In the genomic region with DNA sequence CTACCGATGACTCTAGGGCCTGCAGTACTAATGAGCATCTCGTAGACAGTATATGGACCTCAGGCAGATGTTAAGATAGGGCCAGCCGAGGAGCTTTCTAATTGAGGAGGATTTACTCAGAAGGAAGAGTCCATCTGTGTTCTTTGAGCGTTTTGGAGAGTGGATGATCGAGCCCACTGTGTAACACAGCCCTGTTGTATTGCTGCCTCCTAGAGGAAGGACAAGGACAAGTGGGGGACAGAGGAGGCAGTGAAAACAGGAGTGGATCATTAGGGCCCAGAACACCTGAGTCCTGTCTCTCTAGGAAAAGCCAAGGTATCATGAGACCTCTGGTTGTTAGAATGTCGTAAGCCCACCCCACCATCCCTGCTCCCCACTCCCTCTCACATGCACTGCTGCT, we compare ENCODE assay signal across 2 cellular contexts.
TF ChIP-seq lines count a peak whose summit lies in the region.

No MANE protein-coding gene starts in this region.

TF ChIP-seq in HEK293, 187 proteins besides CTCF, POLR2A, EP300 and RAD21 (continued from another document):
- TF ChIP-seq, protein P1, sequence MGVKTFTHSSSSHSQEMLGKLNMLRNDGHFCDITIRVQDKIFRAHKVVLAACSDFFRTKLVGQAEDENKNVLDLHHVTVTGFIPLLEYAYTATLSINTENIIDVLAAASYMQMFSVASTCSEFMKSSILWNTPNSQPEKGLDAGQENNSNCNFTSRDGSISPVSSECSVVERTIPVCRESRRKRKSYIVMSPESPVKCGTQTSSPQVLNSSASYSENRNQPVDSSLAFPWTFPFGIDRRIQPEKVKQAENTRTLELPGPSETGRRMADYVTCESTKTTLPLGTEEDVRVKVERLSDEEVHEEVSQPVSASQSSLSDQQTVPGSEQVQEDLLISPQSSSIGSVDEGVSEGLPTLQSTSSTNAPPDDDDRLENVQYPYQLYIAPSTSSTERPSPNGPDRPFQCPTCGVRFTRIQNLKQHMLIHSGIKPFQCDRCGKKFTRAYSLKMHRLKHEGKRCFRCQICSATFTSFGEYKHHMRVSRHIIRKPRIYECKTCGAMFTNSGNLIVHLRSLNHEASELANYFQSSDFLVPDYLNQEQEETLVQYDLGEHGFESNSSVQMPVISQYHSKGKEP (tag by site-specific recombination; IDR thresholded peaks at IDR 0.05), result no peak
- no peak for TF ChIP-seq ZNF23 (tag by site-specific recombination; IDR thresholded peaks at IDR 0.05; ENCODE audit: borderline replicate concordance)
- TF ChIP-seq, protein P2, sequence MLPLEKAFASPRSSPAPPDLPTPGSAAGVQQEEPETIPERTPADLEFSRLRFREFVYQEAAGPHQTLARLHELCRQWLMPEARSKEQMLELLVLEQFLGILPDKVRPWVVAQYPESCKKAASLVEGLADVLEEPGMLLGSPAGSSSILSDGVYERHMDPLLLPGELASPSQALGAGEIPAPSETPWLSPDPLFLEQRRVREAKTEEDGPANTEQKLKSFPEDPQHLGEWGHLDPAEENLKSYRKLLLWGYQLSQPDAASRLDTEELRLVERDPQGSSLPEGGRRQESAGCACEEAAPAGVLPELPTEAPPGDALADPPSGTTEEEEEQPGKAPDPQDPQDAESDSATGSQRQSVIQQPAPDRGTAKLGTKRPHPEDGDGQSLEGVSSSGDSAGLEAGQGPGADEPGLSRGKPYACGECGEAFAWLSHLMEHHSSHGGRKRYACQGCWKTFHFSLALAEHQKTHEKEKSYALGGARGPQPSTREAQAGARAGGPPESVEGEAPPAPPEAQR (tag by site-specific recombination; IDR thresholded peaks at IDR 0.05), result no peak
- TF ChIP-seq, protein P3, sequence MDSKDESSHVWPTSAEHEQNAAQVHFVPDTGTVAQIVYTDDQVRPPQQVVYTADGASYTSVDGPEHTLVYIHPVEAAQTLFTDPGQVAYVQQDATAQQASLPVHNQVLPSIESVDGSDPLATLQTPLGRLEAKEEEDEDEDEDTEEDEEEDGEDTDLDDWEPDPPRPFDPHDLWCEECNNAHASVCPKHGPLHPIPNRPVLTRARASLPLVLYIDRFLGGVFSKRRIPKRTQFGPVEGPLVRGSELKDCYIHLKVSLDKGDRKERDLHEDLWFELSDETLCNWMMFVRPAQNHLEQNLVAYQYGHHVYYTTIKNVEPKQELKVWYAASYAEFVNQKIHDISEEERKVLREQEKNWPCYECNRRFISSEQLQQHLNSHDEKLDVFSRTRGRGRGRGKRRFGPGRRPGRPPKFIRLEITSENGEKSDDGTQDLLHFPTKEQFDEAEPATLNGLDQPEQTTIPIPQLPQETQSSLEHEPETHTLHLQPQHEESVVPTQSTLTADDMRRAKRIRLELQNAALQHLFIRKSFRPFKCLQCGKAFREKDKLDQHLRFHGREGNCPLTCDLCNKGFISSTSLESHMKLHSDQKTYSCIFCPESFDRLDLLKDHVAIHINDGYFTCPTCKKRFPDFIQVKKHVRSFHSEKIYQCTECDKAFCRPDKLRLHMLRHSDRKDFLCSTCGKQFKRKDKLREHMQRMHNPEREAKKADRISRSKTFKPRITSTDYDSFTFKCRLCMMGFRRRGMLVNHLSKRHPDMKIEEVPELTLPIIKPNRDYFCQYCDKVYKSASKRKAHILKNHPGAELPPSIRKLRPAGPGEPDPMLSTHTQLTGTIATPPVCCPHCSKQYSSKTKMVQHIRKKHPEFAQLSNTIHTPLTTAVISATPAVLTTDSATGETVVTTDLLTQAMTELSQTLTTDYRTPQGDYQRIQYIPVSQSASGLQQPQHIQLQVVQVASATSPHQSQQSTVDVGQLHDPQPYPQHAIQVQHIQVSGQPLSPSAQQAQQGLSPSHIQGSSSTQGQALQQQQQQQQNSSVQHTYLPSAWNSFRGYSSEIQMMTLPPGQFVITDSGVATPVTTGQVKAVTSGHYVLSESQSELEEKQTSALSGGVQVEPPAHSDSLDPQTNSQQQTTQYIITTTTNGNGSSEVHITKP (tag by site-specific recombination; IDR thresholded peaks at IDR 0.05), result peak; percentile 77
TF ChIP-seq in HEK293: peak in this region for 3.

TF ChIP-seq in GM12878, 131 proteins besides CTCF, POLR2A, EP300 and RAD21:
- TF ChIP-seq, protein P4, sequence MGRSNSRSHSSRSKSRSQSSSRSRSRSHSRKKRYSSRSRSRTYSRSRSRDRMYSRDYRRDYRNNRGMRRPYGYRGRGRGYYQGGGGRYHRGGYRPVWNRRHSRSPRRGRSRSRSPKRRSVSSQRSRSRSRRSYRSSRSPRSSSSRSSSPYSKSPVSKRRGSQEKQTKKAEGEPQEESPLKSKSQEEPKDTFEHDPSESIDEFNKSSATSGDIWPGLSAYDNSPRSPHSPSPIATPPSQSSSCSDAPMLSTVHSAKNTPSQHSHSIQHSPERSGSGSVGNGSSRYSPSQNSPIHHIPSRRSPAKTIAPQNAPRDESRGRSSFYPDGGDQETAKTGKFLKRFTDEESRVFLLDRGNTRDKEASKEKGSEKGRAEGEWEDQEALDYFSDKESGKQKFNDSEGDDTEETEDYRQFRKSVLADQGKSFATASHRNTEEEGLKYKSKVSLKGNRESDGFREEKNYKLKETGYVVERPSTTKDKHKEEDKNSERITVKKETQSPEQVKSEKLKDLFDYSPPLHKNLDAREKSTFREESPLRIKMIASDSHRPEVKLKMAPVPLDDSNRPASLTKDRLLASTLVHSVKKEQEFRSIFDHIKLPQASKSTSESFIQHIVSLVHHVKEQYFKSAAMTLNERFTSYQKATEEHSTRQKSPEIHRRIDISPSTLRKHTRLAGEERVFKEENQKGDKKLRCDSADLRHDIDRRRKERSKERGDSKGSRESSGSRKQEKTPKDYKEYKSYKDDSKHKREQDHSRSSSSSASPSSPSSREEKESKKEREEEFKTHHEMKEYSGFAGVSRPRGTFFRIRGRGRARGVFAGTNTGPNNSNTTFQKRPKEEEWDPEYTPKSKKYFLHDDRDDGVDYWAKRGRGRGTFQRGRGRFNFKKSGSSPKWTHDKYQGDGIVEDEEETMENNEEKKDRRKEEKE (IDR thresholded peaks at IDR 0.05), result no peak
- TF ChIP-seq MTA2 (IDR thresholded peaks at IDR 0.05; ENCODE audit: low read depth) (no peak), TCF7 (IDR thresholded peaks at IDR 0.05; ENCODE audit: borderline replicate concordance) (no peak), DPF2 (IDR thresholded peaks at IDR 0.05) (no peak), NRF1 (conservative IDR thresholded peaks at IDR 0.05; ENCODE audit: low read depth, low read length) (no peak), SUPT20H (IDR thresholded peaks at IDR 0.05; ENCODE audit: borderline replicate concordance, control insufficient read depth, low read depth, low read length) (no peak), POU2F2 (IDR thresholded peaks at IDR 0.05; ENCODE audit: borderline replicate concordance, low read depth, low read length) (no peak), MEF2A (IDR thresholded peaks at IDR 0.05; ENCODE audit: insufficient read depth, low read depth, low read length) (no peak), ESRRA (IDR thresholded peaks at IDR 0.05; ENCODE audit: low read length) (no peak), CREM (IDR thresholded peaks at IDR 0.05; ENCODE audit: low read depth) (no peak), PML (IDR thresholded peaks at IDR 0.05; ENCODE audit: low read length) (no peak), SREBF2 (IDR thresholded peaks at IDR 0.05; ENCODE audit: low read length) (no peak)
- TF ChIP-seq, protein P5, sequence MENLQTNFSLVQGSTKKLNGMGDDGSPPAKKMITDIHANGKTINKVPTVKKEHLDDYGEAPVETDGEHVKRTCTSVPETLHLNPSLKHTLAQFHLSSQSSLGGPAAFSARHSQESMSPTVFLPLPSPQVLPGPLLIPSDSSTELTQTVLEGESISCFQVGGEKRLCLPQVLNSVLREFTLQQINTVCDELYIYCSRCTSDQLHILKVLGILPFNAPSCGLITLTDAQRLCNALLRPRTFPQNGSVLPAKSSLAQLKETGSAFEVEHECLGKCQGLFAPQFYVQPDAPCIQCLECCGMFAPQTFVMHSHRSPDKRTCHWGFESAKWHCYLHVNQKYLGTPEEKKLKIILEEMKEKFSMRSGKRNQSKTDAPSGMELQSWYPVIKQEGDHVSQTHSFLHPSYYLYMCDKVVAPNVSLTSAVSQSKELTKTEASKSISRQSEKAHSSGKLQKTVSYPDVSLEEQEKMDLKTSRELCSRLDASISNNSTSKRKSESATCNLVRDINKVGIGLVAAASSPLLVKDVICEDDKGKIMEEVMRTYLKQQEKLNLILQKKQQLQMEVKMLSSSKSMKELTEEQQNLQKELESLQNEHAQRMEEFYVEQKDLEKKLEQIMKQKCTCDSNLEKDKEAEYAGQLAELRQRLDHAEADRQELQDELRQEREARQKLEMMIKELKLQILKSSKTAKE (IDR thresholded peaks at IDR 0.05; ENCODE audit: low read depth, poor library complexity, severe bottlenecking), result no peak
- TF ChIP-seq, protein P6, sequence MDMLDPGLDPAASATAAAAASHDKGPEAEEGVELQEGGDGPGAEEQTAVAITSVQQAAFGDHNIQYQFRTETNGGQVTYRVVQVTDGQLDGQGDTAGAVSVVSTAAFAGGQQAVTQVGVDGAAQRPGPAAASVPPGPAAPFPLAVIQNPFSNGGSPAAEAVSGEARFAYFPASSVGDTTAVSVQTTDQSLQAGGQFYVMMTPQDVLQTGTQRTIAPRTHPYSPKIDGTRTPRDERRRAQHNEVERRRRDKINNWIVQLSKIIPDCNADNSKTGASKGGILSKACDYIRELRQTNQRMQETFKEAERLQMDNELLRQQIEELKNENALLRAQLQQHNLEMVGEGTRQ (IDR thresholded peaks at IDR 0.05; ENCODE audit: borderline replicate concordance, low read depth, low read length), result no peak
- TF ChIP-seq, protein P7, sequence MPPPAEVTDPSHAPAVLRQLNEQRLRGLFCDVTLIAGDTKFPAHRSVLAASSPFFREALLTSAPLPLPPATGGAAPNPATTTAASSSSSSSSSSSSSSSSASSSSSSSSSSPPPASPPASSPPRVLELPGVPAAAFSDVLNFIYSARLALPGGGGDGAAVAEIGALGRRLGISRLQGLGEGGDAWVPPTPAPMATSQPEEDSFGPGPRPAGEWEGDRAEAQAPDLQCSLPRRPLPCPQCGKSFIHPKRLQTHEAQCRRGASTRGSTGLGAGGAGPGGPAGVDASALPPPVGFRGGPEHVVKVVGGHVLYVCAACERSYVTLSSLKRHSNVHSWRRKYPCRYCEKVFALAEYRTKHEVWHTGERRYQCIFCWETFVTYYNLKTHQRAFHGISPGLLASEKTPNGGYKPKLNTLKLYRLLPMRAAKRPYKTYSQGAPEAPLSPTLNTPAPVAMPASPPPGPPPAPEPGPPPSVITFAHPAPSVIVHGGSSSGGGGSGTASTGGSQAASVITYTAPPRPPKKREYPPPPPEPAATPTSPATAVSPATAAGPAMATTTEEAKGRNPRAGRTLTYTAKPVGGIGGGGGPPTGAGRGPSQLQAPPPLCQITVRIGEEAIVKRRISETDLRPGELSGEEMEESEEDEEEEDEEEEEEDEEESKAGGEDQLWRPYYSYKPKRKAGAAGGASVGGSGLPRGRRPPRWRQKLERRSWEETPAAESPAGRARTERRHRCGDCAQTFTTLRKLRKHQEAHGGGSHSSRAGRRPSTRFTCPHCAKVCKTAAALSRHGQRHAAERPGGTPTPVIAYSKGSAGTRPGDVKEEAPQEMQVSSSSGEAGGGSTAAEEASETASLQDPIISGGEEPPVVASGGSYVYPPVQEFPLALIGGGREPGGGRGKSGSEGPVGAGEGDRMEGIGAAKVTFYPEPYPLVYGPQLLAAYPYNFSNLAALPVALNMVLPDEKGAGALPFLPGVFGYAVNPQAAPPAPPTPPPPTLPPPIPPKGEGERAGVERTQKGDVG (CRISPR knock-in tag; IDR thresholded peaks at IDR 0.05), result no peak
- TF ChIP-seq, protein P8, sequence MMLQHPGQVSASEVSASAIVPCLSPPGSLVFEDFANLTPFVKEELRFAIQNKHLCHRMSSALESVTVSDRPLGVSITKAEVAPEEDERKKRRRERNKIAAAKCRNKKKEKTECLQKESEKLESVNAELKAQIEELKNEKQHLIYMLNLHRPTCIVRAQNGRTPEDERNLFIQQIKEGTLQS (IDR thresholded peaks at IDR 0.05; ENCODE audit: borderline replicate concordance, extremely low read depth, low read depth, low read length), result no peak
- TF ChIP-seq, protein P9, sequence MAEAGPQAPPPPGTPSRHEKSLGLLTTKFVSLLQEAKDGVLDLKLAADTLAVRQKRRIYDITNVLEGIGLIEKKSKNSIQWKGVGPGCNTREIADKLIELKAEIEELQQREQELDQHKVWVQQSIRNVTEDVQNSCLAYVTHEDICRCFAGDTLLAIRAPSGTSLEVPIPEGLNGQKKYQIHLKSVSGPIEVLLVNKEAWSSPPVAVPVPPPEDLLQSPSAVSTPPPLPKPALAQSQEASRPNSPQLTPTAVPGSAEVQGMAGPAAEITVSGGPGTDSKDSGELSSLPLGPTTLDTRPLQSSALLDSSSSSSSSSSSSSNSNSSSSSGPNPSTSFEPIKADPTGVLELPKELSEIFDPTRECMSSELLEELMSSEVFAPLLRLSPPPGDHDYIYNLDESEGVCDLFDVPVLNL (IDR thresholded peaks at IDR 0.05; ENCODE audit: low read depth, low read length), result no peak
